In the genomic region with DNA sequence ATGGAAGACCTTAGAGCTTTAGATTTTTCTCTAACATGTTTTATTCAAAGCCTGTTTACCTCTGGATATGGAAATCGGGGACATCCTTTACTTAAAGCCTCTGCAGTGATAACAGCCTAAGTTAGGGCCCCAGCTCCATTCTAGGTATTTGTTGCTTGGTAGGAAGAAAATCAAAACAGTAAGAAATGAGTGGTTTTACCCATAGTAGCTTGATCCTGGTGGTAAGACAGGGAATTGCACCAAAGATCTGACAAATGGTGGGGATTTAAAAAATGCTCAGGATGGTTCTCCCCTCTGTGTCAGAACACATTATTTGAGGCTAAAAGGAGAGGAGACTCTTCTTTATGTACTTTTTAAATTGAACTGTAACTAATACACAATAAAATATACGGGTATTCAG, we compare ENCODE assay signal across 1 cellular context.
TF ChIP-seq lines count a peak whose summit lies in the region.

No MANE protein-coding gene starts in this region.

TF ChIP-seq in IMR-90, 13 proteins besides CTCF, POLR2A, EP300 and RAD21:
- TF ChIP-seq BHLHE40 (IDR thresholded peaks at IDR 0.05; ENCODE audit: low read depth, low read length): no peak
- TF ChIP-seq FOS (IDR thresholded peaks at IDR 0.05; ENCODE audit: low read depth, low read length): no peak
- no peak for TF ChIP-seq SMC3 (IDR thresholded peaks at IDR 0.05; ENCODE audit: low read depth, low read length)
- TF ChIP-seq NFE2L2 (IDR thresholded peaks at IDR 0.05; ENCODE audit: low read depth, low read length): no peak
- no peak for TF ChIP-seq RCOR1 (IDR thresholded peaks at IDR 0.05; ENCODE audit: insufficient replicate concordance, low read length)
- no peak for TF ChIP-seq MXI1 (IDR thresholded peaks at IDR 0.05; ENCODE audit: borderline replicate concordance, low read depth, low read length)
- TF ChIP-seq MAZ (IDR thresholded peaks at IDR 0.05; ENCODE audit: borderline replicate concordance, low read depth, low read length): no peak
- TF ChIP-seq CEBPB (IDR thresholded peaks at IDR 0.05; ENCODE audit: low read depth, low read length): no peak
- no peak for TF ChIP-seq MAFK (IDR thresholded peaks at IDR 0.05; ENCODE audit: low read depth, low read length)
- TF ChIP-seq ELK1 (IDR thresholded peaks at IDR 0.05; ENCODE audit: borderline replicate concordance, low read depth, low read length): no peak
